Comparison of ENCODE assay signal across 8 cellular contexts in genomic region chr10:112446855-112447691, GRCh38. TPM values are rescaled to one million over a fixed set of nuclear protein-coding genes. Genes with fewer than 3 reads are reported as not detected.
DNase-seq lines count a peak whose midpoint lies in the region; ATAC-seq and TF ChIP-seq lines count a peak whose summit lies in the region.

VTI1A (plus strand) TSS chr10:112447215; CDS start chr10:112447374, 159 bp downstream.
ZDHHC6 (minus strand) TSS chr10:112446914; CDS start chr10:112445436, 1,478 bp downstream.

- H3K27me3 ChIP-seq in kidney epithelial cell (ENCODE audit: control insufficient read depth, insufficient read depth, low read length) = no peaks in the 10 kb centered on the region

- ATAC-seq in GM18870 (IDR thresholded peaks at IDR 0.05; ENCODE audit: unreplicated experiment) (peak; percentile 87), HG03135 (IDR thresholded peaks at IDR 0.05; ENCODE audit: unreplicated experiment) (peak; percentile 90)

- peak; percentile 29 for TF ChIP-seq CTCF in AG09309 (IDR thresholded peaks at IDR 0.05; ENCODE audit: control insufficient read depth, insufficient read depth, low read depth, low read length, missing control alignments)
- TF ChIP-seq CTCF in kidney epithelial cell (IDR thresholded peaks at IDR 0.05; ENCODE audit: insufficient read depth, low read length, poor library complexity, severe bottlenecking) = peak; percentile 31

- peak within 1 kb of the TSS; percentile 100 for H3K4me3 ChIP-seq in AG09309 (ENCODE audit: control insufficient read depth, low read depth, low read length)
- peak within 1 kb of the TSS; percentile 78 for H3K4me3 ChIP-seq in kidney epithelial cell (ENCODE audit: low read depth, low read length)

- DNase-seq in AG09309 (ENCODE audit: low read depth) = peak; percentile 46
- peak; percentile 85 for DNase-seq in NCI-H2227 (lab: John Stamatoyannopoulos, UW; ENCODE audit: unreplicated experiment)
- DNase-seq in activated CD4-positive, CD25-positive, alpha-beta regulatory T cell treated with anti-CD3 and anti-CD28 coated beads, Interleukin-2, amount 50 U/mL, for 72 hours = peak; percentile 82
- DNase-seq in cerebellum (ENCODE audit: low spot score) = peak; percentile 78
- DNase-seq in kidney epithelial cell (ENCODE audit: low read depth) = peak; percentile 38
- DNase-seq in stimulated activated CD4-positive, alpha-beta T cell treated with anti-CD3 and anti-CD28 coated beads, Interleukin-1b, Interleukin-23, amount 100 ng/mL, for 1 hour (ENCODE audit: low read depth in 2 of 2) = peak; percentile 54 to 62

- no peaks in the 10 kb centered on the region for H3K36me3 ChIP-seq in kidney epithelial cell (ENCODE audit: control insufficient read depth, insufficient read depth, low read length)

RNA-seq across cellular contexts. Expression of gene VTI1A, which starts in this region (rescaled TPM):
- total RNA-seq in cerebellum = 59.8 TPM
- total RNA-seq in kidney epithelial cell = 45.7 and 47.3 TPM in 2 replicates

RNA-seq across cellular contexts. Expression of gene ZDHHC6, which starts in this region (rescaled TPM):
- total RNA-seq in cerebellum = 27.4 TPM
- total RNA-seq in kidney epithelial cell = 19.0 and 21.8 TPM in 2 replicates

Comparison
In these comparisons a context has a peak if more than half of its experiments do, and no peak if none do; other contexts are left out.
1. Peak in every context shown above with its lines: DNase-seq, ATAC-seq and H3K4me3 ChIP-seq.